ENCODE assay signal across 1 cellular context in genomic region chr12:107685360-107686248, GRCh38.
A peak's percentile ranks its signal among the peaks of the same experiment; 100 is the strongest.
TF ChIP-seq lines count a peak whose summit lies in the region.

TSS of gene PWP1 (plus strand) at chr12:107685799. CDS start at chr12:107685900, 101 bp downstream.

TF ChIP-seq in HepG2, 621 proteins besides CTCF, POLR2A, EP300 and RAD21 (continued from another document and continues in another):
- no peak for TF ChIP-seq PREB (CRISPR knock-in tag; IDR thresholded peaks at IDR 0.05)
- TF ChIP-seq DMTF1 (CRISPR knock-in tag; IDR thresholded peaks at IDR 0.05) = no peak
- no peak; the same call in 1 of the 2 replicates for TF ChIP-seq KLF11 (CRISPR knock-in tag; IDR thresholded peaks at IDR 0.05)
- peak; percentile 76 for TF ChIP-seq CCDC6 (CRISPR knock-in tag; IDR thresholded peaks at IDR 0.05)
- no peak for TF ChIP-seq BHLHE40 (IDR thresholded peaks at IDR 0.05; ENCODE audit: low read length)
- 0 out of 2 replicates have a peak, but pooled peaks have one; percentile 49 for TF ChIP-seq ZNF205 (CRISPR knock-in tag; IDR thresholded peaks at IDR 0.05)
- TF ChIP-seq FOXP1 (IDR thresholded peaks at IDR 0.05) = no peak
- TF ChIP-seq FOXP1 (CRISPR knock-in tag; IDR thresholded peaks at IDR 0.05) = peak; percentile 32; the same call in 1 of the 2 replicates
- peak; percentile 45; the same call in 1 of the 2 replicates for TF ChIP-seq RFXANK (CRISPR knock-in tag; IDR thresholded peaks at IDR 0.05)
- TF ChIP-seq MATR3 (CRISPR knock-in tag; IDR thresholded peaks at IDR 0.05) = no peak
- TF ChIP-seq SALL1 (CRISPR knock-in tag; IDR thresholded peaks at IDR 0.05) = peak; percentile 96
- TF ChIP-seq ZFP62 (CRISPR knock-in tag; IDR thresholded peaks at IDR 0.05) = no peak
- TF ChIP-seq ZNF543 (CRISPR knock-in tag; IDR thresholded peaks at IDR 0.05) = peak; percentile 63; the same call in 1 of the 2 replicates
- TF ChIP-seq ATF7 (IDR thresholded peaks at IDR 0.05) = no peak
- no peak for TF ChIP-seq ATF7 (CRISPR knock-in tag; IDR thresholded peaks at IDR 0.05)
- TF ChIP-seq NKX3-1 (CRISPR knock-in tag; IDR thresholded peaks at IDR 0.05) = peak; percentile 77
- TF ChIP-seq ZNF414 (CRISPR knock-in tag; IDR thresholded peaks at IDR 0.05) = no peak
- 0 out of 2 replicates have a peak, but pooled peaks have one; percentile 27 for TF ChIP-seq IRF1 (CRISPR knock-in tag; IDR thresholded peaks at IDR 0.05; ENCODE audit: low read depth)
- peak; percentile 36; the same call in 1 of the 2 replicates for TF ChIP-seq ZNF772 (CRISPR knock-in tag; IDR thresholded peaks at IDR 0.05)
- TF ChIP-seq ZBTB20 (CRISPR knock-in tag; IDR thresholded peaks at IDR 0.05; ENCODE audit: borderline replicate concordance, low read depth) = peak; percentile 44; the same call in 1 of the 2 replicates
- peak; percentile 80 for TF ChIP-seq MNT (IDR thresholded peaks at IDR 0.05)
- TF ChIP-seq EHMT2 (IDR thresholded peaks at IDR 0.05; ENCODE audit: borderline replicate concordance, low read depth, low read length) = no peak
- TF ChIP-seq ZBED4 (CRISPR knock-in tag; IDR thresholded peaks at IDR 0.05; ENCODE audit: borderline replicate concordance) = no peak
- no peak for TF ChIP-seq ZBTB1 (CRISPR knock-in tag; IDR thresholded peaks at IDR 0.05; ENCODE audit: borderline replicate concordance)
- TF ChIP-seq ZNF576 (CRISPR knock-in tag; IDR thresholded peaks at IDR 0.05) = no peak
- TF ChIP-seq BCLAF1 (IDR thresholded peaks at IDR 0.05) = no peak
- no peak for TF ChIP-seq SMARCC2 (IDR thresholded peaks at IDR 0.05)
- 0 out of 2 replicates have a peak, but pooled peaks have one; percentile 2 for TF ChIP-seq SP140L (CRISPR knock-in tag; IDR thresholded peaks at IDR 0.05; ENCODE audit: borderline replicate concordance)
- no peak for TF ChIP-seq KLF15 (CRISPR knock-in tag; IDR thresholded peaks at IDR 0.05; ENCODE audit: borderline replicate concordance)
- peak; percentile 99 for TF ChIP-seq PHF8 (CRISPR knock-in tag; IDR thresholded peaks at IDR 0.05)
- TF ChIP-seq TCF7 (IDR thresholded peaks at IDR 0.05; ENCODE audit: low read depth) = no peak
- TF ChIP-seq ZNF629 (CRISPR knock-in tag; conservative IDR thresholded peaks at IDR 0.05) = 0 out of 2 replicates have a peak, but pooled peaks have one; percentile 17
- TF ChIP-seq ZBTB14 (CRISPR knock-in tag; IDR thresholded peaks at IDR 0.05) = no peak
- no peak for TF ChIP-seq KAT2B (IDR thresholded peaks at IDR 0.05; ENCODE audit: borderline replicate concordance, low read depth, low read length)
- peak; percentile 85; the same call in 1 of the 2 replicates for TF ChIP-seq HOXA9 (CRISPR knock-in tag; IDR thresholded peaks at IDR 0.05; ENCODE audit: borderline replicate concordance)
- TF ChIP-seq ZSCAN21 (CRISPR knock-in tag; IDR thresholded peaks at IDR 0.05; ENCODE audit: borderline replicate concordance) = peak; percentile 89; the same call in 1 of the 2 replicates
- TF ChIP-seq ZNF496 (CRISPR knock-in tag; IDR thresholded peaks at IDR 0.05; ENCODE audit: insufficient replicate concordance) = no peak
- 0 out of 2 replicates have a peak, but pooled peaks have one; percentile 74 for TF ChIP-seq GZF1 (CRISPR knock-in tag; IDR thresholded peaks at IDR 0.05)
- TF ChIP-seq ZFX (CRISPR knock-in tag; IDR thresholded peaks at IDR 0.05; ENCODE audit: low read depth) = peak; percentile 100
- TF ChIP-seq ATF4 (CRISPR knock-in tag; IDR thresholded peaks at IDR 0.05) = no peak; a peak in 1 of 4 replicates
- TF ChIP-seq RFXAP (CRISPR knock-in tag; IDR thresholded peaks at IDR 0.05; ENCODE audit: borderline replicate concordance) = 0 out of 2 replicates have a peak, but pooled peaks have one; percentile 65
- TF ChIP-seq SALL2 (CRISPR knock-in tag; IDR thresholded peaks at IDR 0.05) = peak; percentile 39; the same call in 1 of the 2 replicates
- 0 out of 2 replicates have a peak, but pooled peaks have one; percentile 45 for TF ChIP-seq TP53 (CRISPR knock-in tag; conservative IDR thresholded peaks at IDR 0.05)
- no peak for TF ChIP-seq SMAD9 (CRISPR knock-in tag; IDR thresholded peaks at IDR 0.05)
- TF ChIP-seq ZNF281 (CRISPR knock-in tag; IDR thresholded peaks at IDR 0.05; ENCODE audit: borderline replicate concordance) = no peak
- peak; percentile 91; the same call in 1 of the 2 replicates for TF ChIP-seq BORCS8-MEF2B (CRISPR knock-in tag; IDR thresholded peaks at IDR 0.05)
